Comparison of ENCODE assay signal across 8 cellular contexts in genomic region chr3:185151959-185152432, GRCh38. TPM values are rescaled to one million over a fixed set of nuclear protein-coding genes. Genes with fewer than 3 reads are reported as not detected.
A peak's percentile ranks its signal among the peaks of the same experiment; 100 is the strongest.
DNase-seq lines count a peak whose midpoint lies in the region; TF ChIP-seq lines count a peak whose summit lies in the region.

No MANE protein-coding gene starts in this region.

- intact Hi-C loops in cardiac septum (cut with DNase I), result loop anchor here (5.0 to 10.0 kb wide), 2 partner anchors 107 to 340 kb away; partner anchors contain the start of gene VPS8

- DNase-seq in cardiac muscle cell (ENCODE audit: low read depth in 1 of 2, low spot score in 1 of 2), result peak in 1 of 2 donors; percentile 38
- DNase-seq in cardiac septum (ENCODE audit: low spot score), result no peak
- DNase-seq in NCI-H524 treated with DMSO at 0.1 percent for 48 hours (lab: John Stamatoyannopoulos, UW), result no peak
- no peak for DNase-seq in SKM-1 (lab: John Stamatoyannopoulos, UW; ENCODE audit: unreplicated experiment)
- no peak for DNase-seq in GF-D8 (lab: John Stamatoyannopoulos, UW)

- H3K4me1 ChIP-seq in cardiac muscle cell (ENCODE audit: low read depth) (no peaks in the 10 kb centered on the region), mucosa of stomach (ENCODE audit: control insufficient read depth, insufficient read depth, low read length) (no peaks in the 10 kb centered on the region), urinary bladder (ENCODE audit: insufficient read depth) (no peaks in the 10 kb centered on the region)

- H3K4me3 ChIP-seq in cardiac muscle cell (peak overlapping the region; percentile 26), mucosa of stomach (ENCODE audit: low read length) (no peak overlapping the region), urinary bladder (ENCODE audit: low read depth, low read length) (peak overlapping the region; percentile 60)

- no peak for TF ChIP-seq CTCF in cardiac muscle cell (IDR thresholded peaks at IDR 0.05; ENCODE audit: low read depth, low read length)

- H3K27me3 ChIP-seq in cardiac muscle cell, result peaks cover 73% of the 10 kb centered on the region
- peaks cover 61% of the 10 kb centered on the region for H3K27me3 ChIP-seq in mucosa of stomach (ENCODE audit: control insufficient read depth, insufficient read depth, low read length)

- H3K27ac ChIP-seq in cardiac muscle cell, result no peak overlapping the region
- H3K27ac ChIP-seq in cingulate gyrus (ENCODE audit: low read depth, low read length), result peak overlapping the region; percentile 84
- no peak overlapping the region for H3K27ac ChIP-seq in urinary bladder (ENCODE audit: low read depth)

- H3K9me3 ChIP-seq in cardiac muscle cell (ENCODE audit: low read depth), result no peaks in the 10 kb centered on the region
- no peaks in the 10 kb centered on the region for H3K9me3 ChIP-seq in mucosa of stomach (ENCODE audit: control insufficient read depth, low read length)

- peak overlapping the region; percentile 22 for H3K9ac ChIP-seq in mucosa of stomach (ENCODE audit: low read length)

- H3K36me3 ChIP-seq in cardiac muscle cell, result no peaks in the 10 kb centered on the region
- no peaks in the 10 kb centered on the region for H3K36me3 ChIP-seq in mucosa of stomach (ENCODE audit: control insufficient read depth, insufficient read depth, low read length)
- H3K36me3 ChIP-seq in urinary bladder (ENCODE audit: insufficient read depth), result no peaks in the 10 kb centered on the region

- WGBS in urinary bladder, result 2% methylated on average over 12 of the region's 12 CpGs

RNA-seq across cellular contexts. Expression of gene C3orf70, which starts 0.9 kb away (rescaled TPM):
- total RNA-seq in cardiac muscle cell (0.42 and 1.1 TPM in 2 replicates), cardiac septum (2.2 TPM), urinary bladder (29.9 TPM)
- polyA plus RNA-seq in cardiac muscle cell (0.55 and 0.62 TPM in 2 replicates), urinary bladder (13.6 TPM)
